In the genomic region with DNA sequence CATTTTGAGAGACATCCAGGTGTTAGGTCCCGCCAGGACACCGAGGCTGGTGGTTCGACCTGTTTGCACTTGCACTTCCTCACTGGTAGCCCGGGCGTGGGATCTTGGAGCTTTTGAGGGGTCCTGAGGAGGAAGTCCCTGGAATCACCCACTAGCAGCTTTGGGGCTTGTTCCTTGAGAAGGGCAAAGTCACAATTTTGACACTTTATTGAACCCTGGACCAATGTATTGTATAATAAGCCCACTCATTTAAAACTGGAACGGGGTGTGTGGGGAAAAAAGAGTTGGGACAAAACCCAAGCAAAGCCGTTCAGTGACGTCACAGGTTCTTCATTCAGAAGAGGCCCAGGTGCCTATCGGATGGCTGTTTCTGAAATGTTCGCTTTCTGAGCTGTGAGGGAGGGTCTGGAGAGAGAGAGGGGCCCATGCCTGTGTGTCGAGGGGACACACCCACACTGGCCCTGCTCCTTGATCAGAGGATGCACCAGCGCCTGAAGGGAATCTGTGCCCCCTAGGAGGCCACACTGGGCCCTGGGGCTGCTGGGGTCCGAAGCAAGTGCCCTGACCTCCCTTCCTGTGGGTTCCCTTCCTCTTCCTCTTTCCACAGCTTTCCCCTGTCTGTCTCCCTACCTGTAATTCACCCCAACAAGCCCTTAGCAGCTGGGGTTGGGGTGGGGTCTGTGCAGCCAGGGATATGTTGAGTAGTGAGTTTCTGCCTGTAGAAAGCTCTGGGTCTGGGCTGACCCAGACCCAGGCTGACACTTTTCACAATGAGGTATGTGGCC, we compare ENCODE assay signal across 9 cellular contexts. TPM values are rescaled to one million over a fixed set of nuclear protein-coding genes. Genes with fewer than 3 reads are reported as not detected.
DNase-seq lines count a peak whose midpoint lies in the region; ATAC-seq and TF ChIP-seq lines count a peak whose summit lies in the region.
"Had no signal": no experiment of that assay in that cellular context is flagged by ENCODE, and none has a peak within 500 bp of the region (broad histone marks: within the 10 kb centered on the region; RNA-seq: fewer than 3 reads in every experiment).

No MANE protein-coding gene starts in this region.

- H3K9me3 ChIP-seq in CD4-positive, alpha-beta memory T cell (ENCODE audit: control insufficient read depth in 1 of 2, low read length in 2 of 2), result no peaks in the 10 kb centered on the region
- no peaks in the 10 kb centered on the region for H3K9me3 ChIP-seq in MM.1S (replicated peaks; ENCODE audit: insufficient read depth, low read length)
- H3K9me3 ChIP-seq in breast epithelium, result no peaks in the 10 kb centered on the region
- no peaks in the 10 kb centered on the region for H3K9me3 ChIP-seq in neural cell (ENCODE audit: low read length)

- POLR2A ChIA-PET in CD4-positive, alpha-beta memory T cell (lab: Charles Lee; ENCODE audit: partially characterized antibody), result interaction anchor here (0.6 to 1.6 kb wide), 2 partner anchors 12 to 29 kb away, joined by 3 to 4 read pairs; no protein-coding TSS in a partner anchor

- no peaks in the 10 kb centered on the region for H3K27me3 Mint-ChIP-seq in CD4-positive, alpha-beta memory T cell

- no peak for TF ChIP-seq POLR2A in breast epithelium (IDR thresholded peaks at IDR 0.05)

- H3K9ac ChIP-seq in MM.1S (ENCODE audit: low read length) (peak overlapping the region; percentile 94), neural cell (ENCODE audit: low read length) (no peak overlapping the region)

- H3K36me3 Mint-ChIP-seq in CD4-positive, alpha-beta memory T cell, result peaks cover 0 to 11% of the 10 kb centered on the region in 2 donors

- H3K36me3 ChIP-seq in CD4-positive, alpha-beta memory T cell (ENCODE audit: insufficient read depth, low read length), result no peaks in the 10 kb centered on the region
- no peaks in the 10 kb centered on the region for H3K36me3 ChIP-seq in MM.1S (replicated peaks; ENCODE audit: insufficient read depth, low read length)
- no peaks in the 10 kb centered on the region for H3K36me3 ChIP-seq in breast epithelium
- H3K36me3 ChIP-seq in neural cell (ENCODE audit: insufficient read depth, low read length), result no peaks in the 10 kb centered on the region

- no peaks in the 10 kb centered on the region for H4K20me1 ChIP-seq in MM.1S (ENCODE audit: insufficient read depth, low read length)
- H4K20me1 ChIP-seq in neural cell (ENCODE audit: insufficient read depth), result no peaks in the 10 kb centered on the region

- H3K79me2 ChIP-seq in MM.1S (ENCODE audit: low read length) (peaks cover 72% of the 10 kb centered on the region), neural cell (replicated peaks; ENCODE audit: insufficient read depth, low read length) (peaks cover 44% of the 10 kb centered on the region)

- peaks cover 90% of the 10 kb centered on the region for H3K4me1 ChIP-seq in CD4-positive, alpha-beta memory T cell (ENCODE audit: insufficient read depth, low read length)
- H3K4me1 ChIP-seq in MM.1S (ENCODE audit: low read length) (peaks cover 60% of the 10 kb centered on the region), breast epithelium (peaks cover 10 to 39% of the 10 kb centered on the region in 2 donors)

- no peaks in the 10 kb centered on the region for H3K27me3 ChIP-seq in CD4-positive, alpha-beta memory T cell (ENCODE audit: insufficient read depth, low read length)
- H3K27me3 ChIP-seq in MM.1S (replicated peaks; ENCODE audit: insufficient read depth, low read length), result no peaks in the 10 kb centered on the region
- no peaks in the 10 kb centered on the region for H3K27me3 ChIP-seq in breast epithelium
- H3K27me3 ChIP-seq in neural cell (ENCODE audit: insufficient read depth, low read depth, low read length), result no peaks in the 10 kb centered on the region

- H3K4me3 Mint-ChIP-seq in CD4-positive, alpha-beta memory T cell, result peak overlapping the region; percentile 74 to 96 (median 92)

- no peak for DNase-seq in CD4-positive, alpha-beta memory T cell
- DNase-seq in MM.1S (peak; percentile 45), breast epithelium (ENCODE audit: low spot score in 2 of 2) (no peak), NCI-H226 (no peak)
- no peak for DNase-seq in stimulated activated CD4-positive, alpha-beta T cell treated with anti-CD3 and anti-CD28 coated beads, Interleukin-12 subunit alpha, Interleukin-12 subunit beta, amount 100 ng/mL, for 4 hours
- DNase-seq: activated CD4-positive, alpha-beta T cell treated with anti-CD3 and anti-CD28 coated beads, Interleukin-2, amount 50 U/mL, for 4 hours had no signal

- no peak for TF ChIP-seq EP300 in neural cell (conservative IDR thresholded peaks at IDR 0.05; ENCODE audit: poor library complexity, severe bottlenecking)

- peak overlapping the region; percentile 73 for H3K27ac ChIP-seq in CD4-positive, alpha-beta memory T cell (ENCODE audit: low read depth, low read length)
- H3K27ac ChIP-seq in MM.1S (ENCODE audit: low read length), result peak overlapping the region; percentile 98
- peak overlapping the region; percentile 86 for H3K27ac ChIP-seq in breast epithelium
- no peak overlapping the region for H3K27ac ChIP-seq in neural cell (ENCODE audit: low read length)

- H3K4me2 ChIP-seq in MM.1S (ENCODE audit: low read depth, low read length) (peak overlapping the region; percentile 83), neural cell (ENCODE audit: low read length) (no peak overlapping the region)

- H3K9me2 ChIP-seq in MM.1S (replicated peaks; ENCODE audit: insufficient read depth, low read length) (no peaks in the 10 kb centered on the region), neural cell (ENCODE audit: insufficient read depth, low read length) (no peaks in the 10 kb centered on the region)

- H3F3A ChIP-seq in MM.1S (ENCODE audit: insufficient read depth, low read length) (peaks cover 92% of the 10 kb centered on the region), neural cell (ENCODE audit: insufficient read depth, low read length, poor library complexity, severe bottlenecking) (no peaks in the 10 kb centered on the region)

- CTCF ChIA-PET in CD4-positive, alpha-beta memory T cell (lab: Charles Lee; ENCODE audit: partially characterized antibody), result interaction anchor here (0.9 to 16.7 kb wide), 7 partner anchors 10 to 62 kb away, joined by 3 to 258 read pairs (median 4); no protein-coding TSS in a partner anchor

- H3K4me1 Mint-ChIP-seq in CD4-positive, alpha-beta memory T cell, result peaks cover 60 to 91% (median 74%) of the 10 kb centered on the region in 4 donors

- no peaks in the 10 kb centered on the region for H3K9me3 Mint-ChIP-seq in CD4-positive, alpha-beta memory T cell

- H3K27ac Mint-ChIP-seq in CD4-positive, alpha-beta memory T cell, result peak overlapping the region; percentile 81 to 99 (median 97)

- ATAC-seq in HG03439 (IDR thresholded peaks at IDR 0.05; ENCODE audit: unreplicated experiment) (no peak), HG03378 (IDR thresholded peaks at IDR 0.05; ENCODE audit: unreplicated experiment) (no peak)

- TF ChIP-seq CTCF in MM.1S (IDR thresholded peaks at IDR 0.05; ENCODE audit: low read length) (no peak), breast epithelium (IDR thresholded peaks at IDR 0.05) (no peak), neural cell (IDR thresholded peaks at IDR 0.05; ENCODE audit: poor library complexity, severe bottlenecking) (no peak)

- H3K4me3 ChIP-seq in CD4-positive, alpha-beta memory T cell (ENCODE audit: low read length in 2 of 2), result no peak overlapping the region
- H3K4me3 ChIP-seq in MM.1S (ENCODE audit: low read length) (peak overlapping the region; percentile 92), breast epithelium (peak overlapping the region in 2 of 3 donors; percentile 86 to 94), neural cell (ENCODE audit: low read length) (peak overlapping the region; percentile 95)

- no peak overlapping the region for H2AFZ ChIP-seq in MM.1S (ENCODE audit: low read length)
- H2AFZ ChIP-seq in neural cell (ENCODE audit: low read depth, low read length), result no peak overlapping the region

- no peak for TF ChIP-seq RAD21 in neural cell (conservative IDR thresholded peaks at IDR 0.05)

- intact Hi-C loops in CD4-positive, alpha-beta memory T cell (cut with micrococcal nuclease), result loop anchor here (5.0 to 10.0 kb wide), 2 partner anchors 404 to 937 kb away; partner anchors contain the start of genes PDIA6 and ROCK2
- intact Hi-C loops in breast epithelium (cut with DNase I; ENCODE audit: low total_unique reads), result no loop called here

TF ChIP-seq in neural cell, 6 proteins besides CTCF, POLR2A, EP300 and RAD21:
- TF ChIP-seq MXI1 (conservative IDR thresholded peaks at IDR 0.05; ENCODE audit: poor library complexity, severe bottlenecking) (no peak), SMC3 (conservative IDR thresholded peaks at IDR 0.05; ENCODE audit: poor library complexity) (no peak), POLR2AphosphoS5 (IDR thresholded peaks at IDR 0.05) (no peak), TAF1 (IDR thresholded peaks at IDR 0.05; ENCODE audit: low read depth) (no peak), EZH2 (IDR thresholded peaks at IDR 0.05; ENCODE audit: borderline replicate concordance, insufficient read depth, low read length, poor library complexity, severe bottlenecking) (no peak), REST (IDR thresholded peaks at IDR 0.05; ENCODE audit: borderline replicate concordance) (no peak)

RNA-seq across cellular contexts. Expression of gene LPIN1, which starts 2.6 kb away (rescaled TPM):
- total RNA-seq in CD4-positive, alpha-beta memory T cell, result 10 to 100 TPM; 74.3 to 83.9 TPM
- 10 to 100 TPM; 13.3 to 28.7 TPM for polyA plus RNA-seq in CD4-positive, alpha-beta memory T cell
- total RNA-seq in breast epithelium, result 100 to 1,000 TPM in 1 of 3 donors, 10 to 100 TPM in 2; 78.6 to 106 (median 82.6) TPM
- polyA plus RNA-seq in neural cell, result 44.3 and 47.5 TPM in 2 replicates
- polyA minus RNA-seq in neural cell, result 61.8 and 64.4 TPM in 2 replicates

Comparison
In these comparisons a context has a peak if more than half of its experiments do, and no peak if none do; other contexts are left out.
1. H3K4me3 ChIP-seq: peak in MM.1S (single experiment), breast epithelium (2 of 3) and neural cell (single experiment); none in CD4-positive, alpha-beta memory T cell (0 of 2).